ENCODE assay signal across 36 cellular contexts in the genomic region with DNA sequence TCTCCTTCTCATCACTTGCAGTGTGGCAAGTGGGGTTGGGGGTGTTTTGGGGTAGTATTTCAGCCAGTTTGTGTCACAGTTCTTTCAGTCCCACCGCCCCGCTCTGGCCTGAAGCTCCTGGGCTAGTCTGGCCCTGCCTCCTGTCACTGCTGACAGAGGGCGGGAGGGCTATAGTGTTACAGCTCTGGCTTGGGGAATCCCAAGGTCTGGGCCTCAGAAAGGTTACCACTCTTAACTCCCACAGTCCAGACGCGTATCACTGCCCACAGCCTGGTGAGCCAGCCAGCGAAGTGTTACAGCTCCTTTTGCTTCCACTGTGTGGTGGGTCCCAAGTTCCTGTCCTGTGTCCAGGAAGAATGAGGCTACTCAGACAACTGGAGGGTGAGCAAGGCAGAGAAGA.
"Had no signal": no experiment of that assay in that cellular context is flagged by ENCODE, and none has a peak within 500 bp of the region (broad histone marks: within the 10 kb centered on the region; RNA-seq: fewer than 3 reads in every experiment).

No MANE protein-coding gene starts in this region.

- H3K4me2 ChIP-seq: KMS-11, PC-9 had no signal

- ATAC-seq: activated CD8-positive, alpha-beta T cell treated with anti-CD3 and anti-CD28 coated beads for 36 hours; activated T-cell treated with anti-CD3 and anti-CD28 coated beads, Interleukin-2, amount 50 U/mL, for 72 hours had no signal

- FAIRE-seq: bronchial epithelial cell had no signal

- H2AFZ ChIP-seq: PC-9 had no signal

- H3K27ac Mint-ChIP-seq: activated B cell treated with CpG ODN at 0.5 μM for 24 hours; activated CD8-positive, alpha-beta T cell treated with anti-CD3 and anti-CD28 coated beads for 36 hours; activated naive CD4-positive, alpha-beta T cell treated with anti-CD3 and anti-CD28 coated beads, Interleukin-2, amount 50 U/mL, for 24 hours; activated T-cell treated with anti-CD3 and anti-CD28 coated beads, Interleukin-2, amount 50 U/mL, for 72 hours; activated T-helper 2 cell treated with anti-CD3 and anti-CD28 coated beads, Interferon-gamma antibody, Interleukin-2, Interleukin-4, amounts not matched to agents 10 μg/mL and 5 μg/mL and 100 μg/mL, durations not matched to agents 14 hours and 24 hours and 36 hours; brain had no signal

- H3K4me3 Mint-ChIP-seq: activated B cell treated with CpG ODN at 0.5 μM for 24 hours; activated CD8-positive, alpha-beta T cell treated with anti-CD3 and anti-CD28 coated beads for 36 hours; activated naive CD4-positive, alpha-beta T cell treated with anti-CD3 and anti-CD28 coated beads, Interleukin-2, amount 50 U/mL, for 24 hours; activated T-cell treated with anti-CD3 and anti-CD28 coated beads, Interleukin-2, amount 50 U/mL, for 72 hours; brain had no signal

- H3K27ac ChIP-seq: KMS-11, PC-9, VCaP had no signal

- H3K4me3 ChIP-seq: PC-9 had no signal

- H3K4me1 Mint-ChIP-seq: activated B cell treated with CpG ODN at 0.5 μM for 24 hours; activated naive CD4-positive, alpha-beta T cell treated with anti-CD3 and anti-CD28 coated beads, Interleukin-2, amount 50 U/mL, for 24 hours; brain had no signal

- H3K36me3 Mint-ChIP-seq: activated naive CD4-positive, alpha-beta T cell treated with anti-CD3 and anti-CD28 coated beads, Interleukin-2, amount 50 U/mL, for 24 hours; brain had no signal

- DNase-seq: activated B cell treated with CpG ODN at 0.5 μM for 24 hours; activated CD4-positive, alpha-beta T cell treated with anti-CD3 and anti-CD28 coated beads for 4 hours; activated CD4-positive, CD25-positive, alpha-beta regulatory T cell treated with anti-CD3 and anti-CD28 coated beads, Interleukin-2, amount 50 U/mL, for 72 hours; activated CD8-positive, alpha-beta T cell treated with anti-CD3 and anti-CD28 coated beads for 36 hours; activated gamma-delta T cell; activated naive CD4-positive, alpha-beta T cell treated with Interleukin-2 at 50 U/mL for 16 hours; activated T-cell treated with anti-CD3 and anti-CD28 coated beads, Interleukin-2, amount 50 U/mL, for 1 hour; activated T-cell treated with anti-CD3 and anti-CD28 coated beads, Interleukin-2, amount 50 U/mL, for 72 hours; anterior cingulate cortex; caudate nucleus; cerebellar nuclear complex; MM.1S; MV-4-11; NCI-H1092 treated with DMSO at 0.1 percent for 48 hours; NCI-H1417; NCI-H146; NCI-H187; NCI-H2029 treated with DMSO at 0.1 percent for 48 hours; NCI-H2107; NCI-H2171; NCI-H510A; NCI-H526; NCI-H748 treated with DMSO at 0.1 percent for 48 hours; NK-92 treated with Interleukin-12 subunit alpha and Interleukin-12 subunit beta, amount 100 ng/mL, for 24 hours; PC-9; Right ventricle myocardium superior; SW 1271; T-helper 1 cell; T-helper 2 cell; T-helper 9 cell had no signal

- H3K9ac ChIP-seq: KMS-11 had no signal

- H3K9me3 Mint-ChIP-seq: activated B cell treated with CpG ODN at 0.5 μM for 24 hours; activated CD8-positive, alpha-beta T cell treated with anti-CD3 and anti-CD28 coated beads for 36 hours; activated naive CD4-positive, alpha-beta T cell treated with anti-CD3 and anti-CD28 coated beads, Interleukin-2, amount 50 U/mL, for 24 hours; activated T-cell treated with anti-CD3 and anti-CD28 coated beads, Interleukin-2, amount 50 U/mL, for 72 hours; activated T-helper 2 cell treated with anti-CD3 and anti-CD28 coated beads, Interferon-gamma antibody, Interleukin-2, Interleukin-4, amounts not matched to agents 10 μg/mL and 5 μg/mL and 100 μg/mL, durations not matched to agents 14 hours and 24 hours and 36 hours had no signal
